12 cellular contexts compared by ENCODE assay signal in the genomic region with DNA sequence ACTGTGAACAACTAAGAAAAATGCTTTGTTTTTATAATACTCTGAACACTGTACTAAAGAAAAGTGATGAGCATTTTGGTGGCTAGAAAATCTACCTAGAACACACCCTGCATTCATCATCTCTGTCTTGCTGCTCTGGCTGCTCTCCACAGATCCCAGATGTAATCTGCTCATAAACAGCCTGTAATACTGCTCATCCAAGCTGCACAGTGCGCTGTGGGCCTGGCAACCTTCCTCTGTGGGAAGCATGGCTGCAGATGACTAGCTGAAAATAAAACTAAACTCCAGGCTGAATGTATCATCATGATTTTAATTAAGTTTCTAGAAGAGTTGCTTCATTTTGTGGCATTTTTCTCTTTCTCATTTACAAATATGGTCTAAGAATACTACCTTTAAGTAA.
A peak's percentile ranks its signal among the peaks of the same experiment; 100 is the strongest.
DNase-seq lines count a peak whose midpoint lies in the region; TF ChIP-seq lines count a peak whose summit lies in the region.
"Had no signal": no experiment of that assay in that cellular context is flagged by ENCODE, and none has a peak within 500 bp of the region (broad histone marks: within the 10 kb centered on the region; RNA-seq: fewer than 3 reads in every experiment).

No MANE protein-coding gene starts in this region.

- DNase-seq in DMS 273 (lab: John Stamatoyannopoulos, UW; ENCODE audit: unreplicated experiment), result peak; percentile 83
- peak in 36 of 56 donors; percentile 1 to 66 (median 20) for DNase-seq in amygdala (lab: John Stamatoyannopoulos, UW)
- DNase-seq in head of caudate nucleus, result peak; percentile 21 to 86 (median 60)
- DNase-seq in posterior cingulate gyrus, result peak; percentile 26 to 96 (median 76)
- DNase-seq in activated effector memory CD4-positive, alpha-beta T cell treated with anti-CD3 and anti-CD28 coated beads, Interleukin-2, amount 50 U/mL, for 16 hours, result no peak
- no peak for DNase-seq in activated CD8-positive, alpha-beta memory T cell treated with anti-CD3 and anti-CD28 coated beads, Interleukin-2, amount 50 U/mL, for 4 hours
- no peak for DNase-seq in NCI-H2107 treated with DMSO at 0.1 percent for 48 hours (lab: John Stamatoyannopoulos, UW; ENCODE audit: unreplicated experiment)
- DNase-seq in type B pancreatic cell (ENCODE audit: extremely low spot score, unreplicated experiment), result no peak
- DNase-seq: NCI-H146; stimulated activated naive B cell treated with anti-CD40 and anti-IgM and Interleukin-4, amounts not matched to agents 10 μg/mL and 1 μg/mL and 100 μg/mL, for 72 hours had no signal

- TF ChIP-seq CTCF in type B pancreatic cell (conservative IDR thresholded peaks at IDR 0.05), result no peak

- no peaks in the 10 kb centered on the region for H3K27me3 Mint-ChIP-seq in type B pancreatic cell
- H3K27me3 Mint-ChIP-seq: central memory CD8-positive, alpha-beta T cell; stimulated activated naive B cell treated with anti-CD40 and anti-IgM and Interleukin-4, amounts not matched to agents 10 μg/mL and 1 μg/mL and 100 μg/mL, for 72 hours had no signal

- H3K27ac Mint-ChIP-seq in type B pancreatic cell, result no peak overlapping the region
- H3K27ac Mint-ChIP-seq: CD14-positive monocyte; stimulated activated naive B cell treated with anti-CD40 and anti-IgM and Interleukin-4, amounts not matched to agents 10 μg/mL and 1 μg/mL and 100 μg/mL, for 72 hours had no signal

- intact Hi-C loops in head of caudate nucleus (cut with DNase I) (no loop called here), posterior cingulate gyrus (cut with DNase I) (no loop called here)

- H3K4me1 Mint-ChIP-seq in type B pancreatic cell (ENCODE audit: unreplicated experiment), result no peaks in the 10 kb centered on the region
- H3K4me1 Mint-ChIP-seq: central memory CD8-positive, alpha-beta T cell; stimulated activated naive B cell treated with anti-CD40 and anti-IgM and Interleukin-4, amounts not matched to agents 10 μg/mL and 1 μg/mL and 100 μg/mL, for 72 hours had no signal

- H3K9me3 Mint-ChIP-seq in type B pancreatic cell, result no peaks in the 10 kb centered on the region
- H3K9me3 Mint-ChIP-seq: central memory CD8-positive, alpha-beta T cell; stimulated activated naive B cell treated with anti-CD40 and anti-IgM and Interleukin-4, amounts not matched to agents 10 μg/mL and 1 μg/mL and 100 μg/mL, for 72 hours had no signal

- no peaks in the 10 kb centered on the region for H3K36me3 Mint-ChIP-seq in type B pancreatic cell
- H3K36me3 Mint-ChIP-seq: CD14-positive monocyte; stimulated activated naive B cell treated with anti-CD40 and anti-IgM and Interleukin-4, amounts not matched to agents 10 μg/mL and 1 μg/mL and 100 μg/mL, for 72 hours had no signal

- no peak overlapping the region for H3K4me3 Mint-ChIP-seq in type B pancreatic cell
- H3K4me3 Mint-ChIP-seq: CD14-positive monocyte; central memory CD8-positive, alpha-beta T cell; stimulated activated naive B cell treated with anti-CD40 and anti-IgM and Interleukin-4, amounts not matched to agents 10 μg/mL and 1 μg/mL and 100 μg/mL, for 72 hours had no signal

Comparison
In these comparisons a context has a peak if more than half of its experiments do, and no peak if none do; other contexts are left out.
1. DNase-seq: peak in DMS 273 (single experiment), amygdala (36 of 56), head of caudate nucleus (42 of 42) and posterior cingulate gyrus (10 of 10); none in activated effector memory CD4-positive, alpha-beta T cell treated with anti-CD3 and anti-CD28 coated beads, Interleukin-2, amount 50 U/mL, for 16 hours (single experiment), activated CD8-positive, alpha-beta memory T cell treated with anti-CD3 and anti-CD28 coated beads, Interleukin-2, amount 50 U/mL, for 4 hours (single experiment), NCI-H2107 treated with DMSO at 0.1 percent for 48 hours (single experiment) and type B pancreatic cell (single experiment).